Comparison of ENCODE assay signal across 1 cellular context in the genomic region with DNA sequence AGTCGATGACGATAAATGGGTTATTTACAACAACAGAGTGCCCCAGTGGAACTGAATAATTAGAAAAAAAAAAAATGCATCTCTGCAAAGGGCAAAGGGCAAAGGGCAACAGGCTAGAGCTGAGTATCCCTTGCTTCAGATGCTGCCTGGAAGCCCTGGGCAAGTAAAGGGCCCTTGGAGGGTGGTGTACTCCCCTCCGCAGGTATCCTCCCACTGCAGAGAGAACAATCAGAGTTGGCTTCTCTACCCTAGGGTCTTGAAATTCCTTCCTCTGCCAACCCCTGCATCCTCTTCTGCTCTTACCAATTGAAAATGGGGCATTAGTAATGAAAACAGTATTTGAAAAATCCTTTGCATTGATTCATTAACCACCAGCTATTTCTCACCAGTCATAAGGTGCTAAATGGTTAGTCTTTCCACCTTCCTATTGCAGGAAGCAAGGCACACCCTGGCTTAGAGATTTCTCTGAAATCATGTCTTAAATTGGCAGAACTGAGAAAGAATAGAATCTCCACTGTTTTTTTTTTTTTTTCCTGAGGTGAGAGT.
TF ChIP-seq lines count a peak whose summit lies in the region.

No MANE protein-coding gene starts in this region.

TF ChIP-seq in WTC11, 78 proteins besides CTCF, POLR2A, EP300 and RAD21 (continued from another document):
- TF ChIP-seq, protein P1, sequence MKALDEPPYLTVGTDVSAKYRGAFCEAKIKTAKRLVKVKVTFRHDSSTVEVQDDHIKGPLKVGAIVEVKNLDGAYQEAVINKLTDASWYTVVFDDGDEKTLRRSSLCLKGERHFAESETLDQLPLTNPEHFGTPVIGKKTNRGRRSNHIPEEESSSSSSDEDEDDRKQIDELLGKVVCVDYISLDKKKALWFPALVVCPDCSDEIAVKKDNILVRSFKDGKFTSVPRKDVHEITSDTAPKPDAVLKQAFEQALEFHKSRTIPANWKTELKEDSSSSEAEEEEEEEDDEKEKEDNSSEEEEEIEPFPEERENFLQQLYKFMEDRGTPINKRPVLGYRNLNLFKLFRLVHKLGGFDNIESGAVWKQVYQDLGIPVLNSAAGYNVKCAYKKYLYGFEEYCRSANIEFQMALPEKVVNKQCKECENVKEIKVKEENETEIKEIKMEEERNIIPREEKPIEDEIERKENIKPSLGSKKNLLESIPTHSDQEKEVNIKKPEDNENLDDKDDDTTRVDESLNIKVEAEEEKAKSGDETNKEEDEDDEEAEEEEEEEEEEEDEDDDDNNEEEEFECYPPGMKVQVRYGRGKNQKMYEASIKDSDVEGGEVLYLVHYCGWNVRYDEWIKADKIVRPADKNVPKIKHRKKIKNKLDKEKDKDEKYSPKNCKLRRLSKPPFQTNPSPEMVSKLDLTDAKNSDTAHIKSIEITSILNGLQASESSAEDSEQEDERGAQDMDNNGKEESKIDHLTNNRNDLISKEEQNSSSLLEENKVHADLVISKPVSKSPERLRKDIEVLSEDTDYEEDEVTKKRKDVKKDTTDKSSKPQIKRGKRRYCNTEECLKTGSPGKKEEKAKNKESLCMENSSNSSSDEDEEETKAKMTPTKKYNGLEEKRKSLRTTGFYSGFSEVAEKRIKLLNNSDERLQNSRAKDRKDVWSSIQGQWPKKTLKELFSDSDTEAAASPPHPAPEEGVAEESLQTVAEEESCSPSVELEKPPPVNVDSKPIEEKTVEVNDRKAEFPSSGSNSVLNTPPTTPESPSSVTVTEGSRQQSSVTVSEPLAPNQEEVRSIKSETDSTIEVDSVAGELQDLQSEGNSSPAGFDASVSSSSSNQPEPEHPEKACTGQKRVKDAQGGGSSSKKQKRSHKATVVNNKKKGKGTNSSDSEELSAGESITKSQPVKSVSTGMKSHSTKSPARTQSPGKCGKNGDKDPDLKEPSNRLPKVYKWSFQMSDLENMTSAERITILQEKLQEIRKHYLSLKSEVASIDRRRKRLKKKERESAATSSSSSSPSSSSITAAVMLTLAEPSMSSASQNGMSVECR (CRISPR knock-in tag; IDR thresholded peaks at IDR 0.05; ENCODE audit: borderline replicate concordance) = no peak
- TF ChIP-seq GRHL2 (CRISPR knock-in tag; IDR thresholded peaks at IDR 0.05; ENCODE audit: insufficient replicate concordance, severe bottlenecking) (no peak), MXD4 (CRISPR knock-in tag; IDR thresholded peaks at IDR 0.05; ENCODE audit: borderline replicate concordance) (no peak), E2F1 (CRISPR knock-in tag; IDR thresholded peaks at IDR 0.05) (no peak), USF2 (CRISPR knock-in tag; IDR thresholded peaks at IDR 0.05) (no peak), OVOL2 (CRISPR knock-in tag; IDR thresholded peaks at IDR 0.05; ENCODE audit: borderline replicate concordance) (no peak), ZNF416 (CRISPR knock-in tag; IDR thresholded peaks at IDR 0.05) (no peak)
- TF ChIP-seq, protein P2, sequence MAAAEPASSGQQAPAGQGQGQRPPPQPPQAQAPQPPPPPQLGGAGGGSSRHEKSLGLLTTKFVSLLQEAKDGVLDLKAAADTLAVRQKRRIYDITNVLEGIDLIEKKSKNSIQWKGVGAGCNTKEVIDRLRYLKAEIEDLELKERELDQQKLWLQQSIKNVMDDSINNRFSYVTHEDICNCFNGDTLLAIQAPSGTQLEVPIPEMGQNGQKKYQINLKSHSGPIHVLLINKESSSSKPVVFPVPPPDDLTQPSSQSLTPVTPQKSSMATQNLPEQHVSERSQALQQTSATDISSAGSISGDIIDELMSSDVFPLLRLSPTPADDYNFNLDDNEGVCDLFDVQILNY (CRISPR knock-in tag; IDR thresholded peaks at IDR 0.05) = no peak
